19 cellular contexts compared by ENCODE assay signal in genomic region chr5:74612059-74612458, GRCh38.
"Had no signal": no experiment of that assay in that cellular context is flagged by ENCODE, and none has a peak within 500 bp of the region (broad histone marks: within the 10 kb centered on the region; RNA-seq: fewer than 3 reads in every experiment).

No MANE protein-coding gene starts in this region.

- H3K4me2 ChIP-seq: KMS-11, SK-N-SH had no signal

- H3K9ac ChIP-seq: KMS-11, SK-N-SH had no signal

- H3K36me3 Mint-ChIP-seq: IgD-negative memory B cell had no signal

- H3K27ac ChIP-seq: KMS-11, RWPE1 had no signal

- H3K9me3 ChIP-seq: SK-N-SH had no signal

- H3K4me1 Mint-ChIP-seq: IgD-negative memory B cell had no signal

- H3K4me3 Mint-ChIP-seq: IgD-negative memory B cell had no signal

- ATAC-seq: K562, Panc1, PC-3 had no signal

- DNase-seq: Kasumi-1; MM.1S; NCI-H1092 treated with DMSO at 0.1 percent for 48 hours; NCI-H1436 treated with DMSO at 0.1 percent for 48 hours; NCI-H1694; NCI-H187 treated with DMSO at 0.1 percent for 48 hours; NCI-H2029 treated with DMSO at 0.1 percent for 48 hours; NCI-H2227 treated with DMSO at 0.1 percent for 48 hours; NCI-H524; NCI-H748 treated with DMSO at 0.1 percent for 48 hours; NK-92 treated with Interleukin-12 subunit alpha and Interleukin-12 subunit beta, amount 100 ng/mL, for 24 hours; PC-3; SHP77; SK-N-SH had no signal

- H3K9me3 Mint-ChIP-seq: IgD-negative memory B cell had no signal

- FAIRE-seq: K562 had no signal

- H3K4me3 ChIP-seq: K562 had no signal
